10 cellular contexts compared by ENCODE assay signal in genomic region chrX:56765816-56766553, GRCh38. TPM values are rescaled to one million over a fixed set of nuclear protein-coding genes. Genes with fewer than 3 reads are reported as not detected.
DNase-seq lines count a peak whose midpoint lies in the region; ATAC-seq and TF ChIP-seq lines count a peak whose summit lies in the region.
"Had no signal": no experiment of that assay in that cellular context is flagged by ENCODE, and none has a peak within 500 bp of the region (broad histone marks: within the 10 kb centered on the region; RNA-seq: fewer than 3 reads in every experiment).

No MANE protein-coding gene starts in this region.

- peak overlapping the region; percentile 86 for H3K4me2 ChIP-seq in MM.1S (ENCODE audit: low read depth, low read length)

- peaks cover 46% of the 10 kb centered on the region for H3K4me1 Mint-ChIP-seq in T-helper 1 cell treated with Interleukin-12 subunit alpha and Interleukin-12 subunit beta and Interleukin-4 antibody, amounts not matched to agents 30 μg/mL and 1 μg/mL, for 36 hours (ENCODE audit: low read depth)

- DNase-seq in T-helper 1 cell = no peak
- DNase-seq in MM.1S = peak; percentile 25
- DNase-seq in dorsolateral prefrontal cortex = no peak
- peak; percentile 54 for DNase-seq in spleen
- DNase-seq in NCI-H526 treated with DMSO at 0.1 percent for 48 hours (lab: John Stamatoyannopoulos, UW) = no peak

- H3F3A ChIP-seq in MM.1S (ENCODE audit: insufficient read depth, low read length) = peaks cover 30% of the 10 kb centered on the region

- peaks cover 5% of the 10 kb centered on the region for H3K36me3 Mint-ChIP-seq in T-helper 1 cell treated with Interleukin-12 subunit alpha and Interleukin-12 subunit beta and Interleukin-4 antibody, amounts not matched to agents 30 μg/mL and 1 μg/mL, for 36 hours (ENCODE audit: low read depth)

- peak overlapping the region; percentile 86 for H3K9ac ChIP-seq in MM.1S (ENCODE audit: low read length)

- ATAC-seq in HG02852 (IDR thresholded peaks at IDR 0.05; ENCODE audit: unreplicated experiment) = no peak
- no peak for ATAC-seq in HG02884 (IDR thresholded peaks at IDR 0.05; ENCODE audit: unreplicated experiment)

- H3K79me2 ChIP-seq in MM.1S (ENCODE audit: low read length) = peaks cover 23% of the 10 kb centered on the region

- H3K9me3 ChIP-seq in MM.1S (replicated peaks; ENCODE audit: insufficient read depth, low read length) (no peaks in the 10 kb centered on the region), spleen (no peaks in the 10 kb centered on the region)

- peak overlapping the region; percentile 52 for H3K4me3 ChIP-seq in MM.1S (ENCODE audit: low read length)
- peak overlapping the region in 3 of 59 donors; percentile 70 to 80 (median 71) for H3K4me3 ChIP-seq in dorsolateral prefrontal cortex
- peak overlapping the region in 3 of 8 donors; percentile 59 to 82 (median 72) for H3K4me3 ChIP-seq in spleen
- H3K4me3 ChIP-seq: SK-N-MC had no signal

- H3K9me3 Mint-ChIP-seq in T-helper 1 cell treated with Interleukin-12 subunit alpha and Interleukin-12 subunit beta and Interleukin-4 antibody, amounts not matched to agents 30 μg/mL and 1 μg/mL, for 36 hours = no peaks in the 10 kb centered on the region

- H3K4me3 Mint-ChIP-seq in T-helper 1 cell treated with Interleukin-12 subunit alpha and Interleukin-12 subunit beta and Interleukin-4 antibody, amounts not matched to agents 30 μg/mL and 1 μg/mL, for 36 hours = peak overlapping the region; percentile 85

- no peaks in the 10 kb centered on the region for H3K27me3 ChIP-seq in MM.1S (replicated peaks; ENCODE audit: insufficient read depth, low read length)
- H3K27me3 ChIP-seq in dorsolateral prefrontal cortex = peaks cover 0 to 10% (median 0%) of the 10 kb centered on the region in 45 donors
- H3K27me3 ChIP-seq in spleen (replicated peaks in 1 of 7) = no peaks in the 10 kb centered on the region

- H3K36me3 ChIP-seq in MM.1S (replicated peaks; ENCODE audit: insufficient read depth, low read length) (no peaks in the 10 kb centered on the region), spleen (peaks cover 0 to 9% (median 2%) of the 10 kb centered on the region in 6 donors)

- intact Hi-C loops in dorsolateral prefrontal cortex (cut with DNase I) (loop anchor here in 1 of 2 donors (10.0 kb wide), 1 partner anchor 1601 kb away; no protein-coding TSS in a partner anchor), spleen (cut with DNase I; ENCODE audit: low total_unique reads) (no loop called here)

- H3K27ac Mint-ChIP-seq in T-helper 1 cell treated with Interleukin-12 subunit alpha and Interleukin-12 subunit beta and Interleukin-4 antibody, amounts not matched to agents 30 μg/mL and 1 μg/mL, for 36 hours = peak overlapping the region; percentile 97

- no peak for TF ChIP-seq POLR2A in spleen (IDR thresholded peaks at IDR 0.05)

- H3K9me2 ChIP-seq in MM.1S (replicated peaks; ENCODE audit: insufficient read depth, low read length) = no peaks in the 10 kb centered on the region

- H3K27me3 Mint-ChIP-seq in T-helper 1 cell treated with Interleukin-12 subunit alpha and Interleukin-12 subunit beta and Interleukin-4 antibody, amounts not matched to agents 30 μg/mL and 1 μg/mL, for 36 hours (ENCODE audit: low read depth) = no peaks in the 10 kb centered on the region

- TF ChIP-seq CTCF in MM.1S (IDR thresholded peaks at IDR 0.05; ENCODE audit: low read length) = no peak
- TF ChIP-seq CTCF in dorsolateral prefrontal cortex (IDR thresholded peaks at IDR 0.05 in 54 of 56, conservative IDR thresholded peaks at IDR 0.05 in 2 of 56; ENCODE audit: low read depth in 1 of 56, partially characterized antibody in 56 of 56) = no peak
- no peak for TF ChIP-seq CTCF in spleen (IDR thresholded peaks at IDR 0.05 in 8 of 11, conservative IDR thresholded peaks at IDR 0.05 in 3 of 11)

- H3K27ac ChIP-seq in MM.1S (ENCODE audit: low read length) (peak overlapping the region; percentile 90; the same call in 1 of the 2 replicates), dorsolateral prefrontal cortex (peak overlapping the region in 40 of 59 donors; percentile 8 to 100 (median 99)), spleen (peak overlapping the region; percentile 58 to 93 (median 82))
- H3K27ac ChIP-seq: 22Rv1, SK-N-MC had no signal

- H4K20me1 ChIP-seq in MM.1S (ENCODE audit: insufficient read depth, low read length) = no peaks in the 10 kb centered on the region

- H3K4me1 ChIP-seq in MM.1S (ENCODE audit: low read length) = peaks cover 29% of the 10 kb centered on the region
- H3K4me1 ChIP-seq in spleen = peaks cover 32 to 61% (median 50%) of the 10 kb centered on the region in 6 donors

- peak overlapping the region; percentile 73 for H2AFZ ChIP-seq in MM.1S (ENCODE audit: low read length)

- 34 to 47% (median 42%) methylated on average over 8 of the region's 8 CpGs for WGBS in spleen, 5 donors

RNA-seq across cellular contexts. Expression of gene NBDY, which starts 36.9 kb away (rescaled TPM):
- 10 to 100 TPM; 17.2 to 46.9 (median 34.2) TPM for total RNA-seq in dorsolateral prefrontal cortex
- 10 to 100 TPM; 15.7 to 46.7 (median 30.9) TPM for total RNA-seq in spleen
- 10 to 100 TPM; 24.3 to 31.6 (median 27.9) TPM for polyA plus RNA-seq in spleen

Comparison
In these comparisons a context has a peak if more than half of its experiments do, and no peak if none do; other contexts are left out.
1. DNase-seq: peak in MM.1S (single experiment) and spleen (single experiment); none in T-helper 1 cell (0 of 5), dorsolateral prefrontal cortex (0 of 10) and NCI-H526 treated with DMSO at 0.1 percent for 48 hours (single experiment).
2. Peak in every context shown above with its lines, with median percentiles within 50 percentile points of each other: H3K27ac ChIP-seq.